12 cellular contexts compared by ENCODE assay signal in genomic region chr22:40326905-40327735, GRCh38. TPM values are rescaled to one million over a fixed set of nuclear protein-coding genes. Genes with fewer than 3 reads are reported as not detected.
DNase-seq lines count a peak whose midpoint lies in the region; ATAC-seq and TF ChIP-seq lines count a peak whose summit lies in the region.
"Had no signal": no experiment of that assay in that cellular context is flagged by ENCODE, and none has a peak within 500 bp of the region (broad histone marks: within the 10 kb centered on the region; RNA-seq: fewer than 3 reads in every experiment).

No MANE protein-coding gene starts in this region.

- no peaks in the 10 kb centered on the region for H3K9me3 Mint-ChIP-seq in CD8-positive, alpha-beta memory T cell
- no peaks in the 10 kb centered on the region for H3K9me3 Mint-ChIP-seq in nephron

- H2BK120ac ChIP-seq in IMR-90 (ENCODE audit: low read depth, low read length): no peak overlapping the region

- peak in 2 of 5 donors; percentile 30 to 63 for DNase-seq in CD8-positive, alpha-beta memory T cell
- DNase-seq in IMR-90 (peak; percentile 67), SK-N-DZ (ENCODE audit: low spot score) (no peak), OCI-M1 (lab: John Stamatoyannopoulos, UW) (no peak)
- peak; percentile 48 for DNase-seq in central memory CD4-positive, alpha-beta T cell
- DNase-seq: NCI-H2171 treated with DMSO at 0.1 percent for 48 hours had no signal

- peak overlapping the region; percentile 73 for H2AFZ ChIP-seq in IMR-90 (replicated peaks; ENCODE audit: low read length, poor library complexity)

- peak overlapping the region; percentile 43; the same call in 1 of the 2 replicates for H3K4ac ChIP-seq in IMR-90 (ENCODE audit: low read depth, low read length)

- H3K36me3 ChIP-seq in CD8-positive, alpha-beta memory T cell (ENCODE audit: insufficient read depth, low read length): peaks cover 11% of the 10 kb centered on the region
- peaks cover 20% of the 10 kb centered on the region for H3K36me3 ChIP-seq in IMR-90 (ENCODE audit: control insufficient read depth, insufficient read depth, low read length)

- POLR2A ChIA-PET in CD8-positive, alpha-beta memory T cell (lab: Charles Lee): no interaction called here
- POLR2A ChIA-PET in IMR-90 (lab: Charles Lee; ENCODE audit: unreplicated experiment): interaction anchor here (0.6 kb wide), 2 partner anchors 224 to 943 kb away, joined by 3 to 8 read pairs; no protein-coding TSS in a partner anchor

- no peak for TF ChIP-seq RAD21 in IMR-90 (IDR thresholded peaks at IDR 0.05; ENCODE audit: low read length)

- ATAC-seq in IMR-90 (ENCODE audit: low read depth) (peak; percentile 65), GM21786 (IDR thresholded peaks at IDR 0.05; ENCODE audit: unreplicated experiment) (no peak), HG02759 (IDR thresholded peaks at IDR 0.05; ENCODE audit: unreplicated experiment) (no peak)

- peaks cover 97% of the 10 kb centered on the region for H3K4me1 ChIP-seq in CD8-positive, alpha-beta memory T cell (ENCODE audit: insufficient read depth, low read length)
- peaks cover 10% of the 10 kb centered on the region for H3K4me1 ChIP-seq in IMR-90 (ENCODE audit: control insufficient read depth, insufficient read depth, low read length)
- H3K4me1 ChIP-seq: ascending aorta had no signal

- H3K4me3 ChIP-seq in CD8-positive, alpha-beta memory T cell (ENCODE audit: low read length): no peak overlapping the region
- no peak overlapping the region for H3K4me3 ChIP-seq in IMR-90 (ENCODE audit: insufficient read depth, low read depth, low read length)
- H3K4me3 ChIP-seq: ascending aorta, skin epidermis, thoracic aorta had no signal

- no peak overlapping the region for H4K8ac ChIP-seq in IMR-90 (ENCODE audit: low read depth in 2 of 2, low read length in 2 of 2)

- CTCF ChIA-PET in CD8-positive, alpha-beta memory T cell (lab: Charles Lee): interaction anchor here (0.9 to 2.4 kb wide), 4 partner anchors 18 to 55 kb away, joined by 3 to 6 read pairs (median 5); partner anchors contain the start of gene ADSL
- CTCF ChIA-PET in IMR-90 (lab: Yijun Ruan, JAX): interaction anchor here (0.6 kb wide), 1 partner anchor 118 kb away, joined by 3 read pairs; no protein-coding TSS in a partner anchor

- H4K20me1 ChIP-seq in IMR-90 (ENCODE audit: insufficient read depth, low read length): no peaks in the 10 kb centered on the region

- dilution Hi-C loops in IMR-90 (cut with HindIII; ENCODE audit: low sequenced_read_pairs, unreplicated experiment): no loop called here

- no peaks in the 10 kb centered on the region for H3K9me3 ChIP-seq in CD8-positive, alpha-beta memory T cell (ENCODE audit: low read length)
- no peaks in the 10 kb centered on the region for H3K9me3 ChIP-seq in IMR-90 (ENCODE audit: control insufficient read depth, insufficient read depth, low read length)
- H3K9me3 ChIP-seq: ascending aorta, thoracic aorta had no signal

- intact Hi-C loops in IMR-90 (cut with micrococcal nuclease): no loop called here

- peak overlapping the region in 5 of 7 donors; percentile 12 to 52 (median 19) for H3K4me3 Mint-ChIP-seq in CD8-positive, alpha-beta memory T cell
- no peak overlapping the region for H3K4me3 Mint-ChIP-seq in nephron

- in situ Hi-C loops in IMR-90 (cut with MboI; ENCODE audit: low sequenced_read_pairs): no loop called here

- no TSS peak for BruUV-seq in IMR-90 (replicated peaks; lab: Mats Ljungman, UMichigan)

- H3K14ac ChIP-seq in IMR-90 (replicated peaks; ENCODE audit: low read depth, low read length): peak overlapping the region; percentile 55; the same call in 1 of the 2 replicates

- no peak for TF ChIP-seq CTCF in IMR-90 (conservative IDR thresholded peaks at IDR 0.05; ENCODE audit: low read depth, low read length)
- no peak for TF ChIP-seq CTCF in nephron (IDR thresholded peaks at IDR 0.05; ENCODE audit: unreplicated experiment in 3 of 3)

- peak overlapping the region; percentile 11 for H2AK5ac ChIP-seq in IMR-90 (ENCODE audit: low read depth, low read length)

- no peaks in the 10 kb centered on the region for H3K27me3 ChIP-seq in CD8-positive, alpha-beta memory T cell (ENCODE audit: insufficient read depth, low read length, poor library complexity, severe bottlenecking)
- no peaks in the 10 kb centered on the region for H3K27me3 ChIP-seq in IMR-90 (ENCODE audit: control insufficient read depth, insufficient read depth, low read length)
- H3K27me3 ChIP-seq: ascending aorta had no signal

- peak overlapping the region; percentile 2; the same call in 1 of the 2 replicates for H3K4me2 ChIP-seq in IMR-90 (ENCODE audit: low read depth, low read length)

- H3K79me1 ChIP-seq in IMR-90 (ENCODE audit: low read depth in 1 of 2, low read length in 2 of 2): peaks cover 0 to 26% of the 10 kb centered on the region in 2 experiments; a peak in 2 of 4 replicates

- H2AK9ac ChIP-seq in IMR-90 (replicated peaks; ENCODE audit: low read depth, low read length, poor library complexity): peak overlapping the region; percentile 44

- H2BK15ac ChIP-seq in IMR-90 (ENCODE audit: low read depth, low read length): no peak overlapping the region

- no peak overlapping the region for H3K18ac ChIP-seq in IMR-90 (ENCODE audit: low read depth, low read length)

- no peak for TF ChIP-seq POLR2A in IMR-90 (IDR thresholded peaks at IDR 0.05; ENCODE audit: low read depth, low read length)

- no peak overlapping the region for H2BK20ac ChIP-seq in IMR-90 (ENCODE audit: low read depth, low read length)

- no peak overlapping the region for H3K27ac ChIP-seq in CD8-positive, alpha-beta memory T cell (ENCODE audit: low read depth, low read length)
- H3K27ac ChIP-seq in IMR-90 (ENCODE audit: insufficient read depth, low read length): no peak overlapping the region
- H3K27ac ChIP-seq: thoracic aorta had no signal

- H3K36me3 Mint-ChIP-seq in CD8-positive, alpha-beta memory T cell: peaks cover 0 to 45% (median 19%) of the 10 kb centered on the region in 3 donors
- H3K36me3 Mint-ChIP-seq in nephron (ENCODE audit: low read depth): peaks cover 67% of the 10 kb centered on the region

- H3K9ac ChIP-seq in IMR-90 (ENCODE audit: low read depth, low read length): no peak overlapping the region

- H4K5ac ChIP-seq in IMR-90 (ENCODE audit: low read depth, low read length): no peak overlapping the region

- WGBS in IMR-90 (ENCODE audit: extremely low coverage in 2 of 2, insufficient read length in 1 of 2), 2 experiments: no CpG with 5 or more reads among the region's 10 CpGs

- H3K56ac ChIP-seq in IMR-90 (ENCODE audit: extremely low read depth, insufficient read depth, low read length): no peak overlapping the region

- H3K9me1 ChIP-seq in IMR-90 (ENCODE audit: insufficient read depth, low read length): peaks cover 12% of the 10 kb centered on the region

- peaks cover 84 to 100% (median 100%) of the 10 kb centered on the region in 3 donors for H3K4me1 Mint-ChIP-seq in CD8-positive, alpha-beta memory T cell
- H3K4me1 Mint-ChIP-seq in nephron: peaks cover 2% of the 10 kb centered on the region

- peak overlapping the region; percentile 81 to 96 (median 88) for H3K27ac Mint-ChIP-seq in CD8-positive, alpha-beta memory T cell
- peak overlapping the region; percentile 39 to 60 (median 60) for H3K27ac Mint-ChIP-seq in nephron

- no peaks in the 10 kb centered on the region for H3K27me3 Mint-ChIP-seq in CD8-positive, alpha-beta memory T cell
- H3K27me3 Mint-ChIP-seq in nephron (ENCODE audit: low read depth): no peaks in the 10 kb centered on the region

- peak overlapping the region; percentile 45; the same call in 1 of the 2 replicates for H3K23ac ChIP-seq in IMR-90 (ENCODE audit: low read depth, low read length)

- H4K91ac ChIP-seq in IMR-90 (ENCODE audit: insufficient read depth, low read depth, low read length): no peak overlapping the region

- no peak overlapping the region for H2BK5ac ChIP-seq in IMR-90 (ENCODE audit: low read depth, low read length, poor library complexity, severe bottlenecking)

TF ChIP-seq in IMR-90, 13 proteins besides CTCF, POLR2A, EP300 and RAD21 (continues in another document):
- TF ChIP-seq SMC3 (IDR thresholded peaks at IDR 0.05; ENCODE audit: low read depth, low read length) (no peak), RCOR1 (IDR thresholded peaks at IDR 0.05; ENCODE audit: insufficient replicate concordance, low read length) (no peak), ELK1 (IDR thresholded peaks at IDR 0.05; ENCODE audit: borderline replicate concordance, low read depth, low read length) (no peak), CHD1 (IDR thresholded peaks at IDR 0.05; ENCODE audit: low read depth, low read length) (no peak), MAFK (IDR thresholded peaks at IDR 0.05; ENCODE audit: low read depth, low read length) (no peak), BHLHE40 (IDR thresholded peaks at IDR 0.05; ENCODE audit: low read depth, low read length) (no peak), RFX5 (IDR thresholded peaks at IDR 0.05; ENCODE audit: low read depth, low read length) (no peak), MAZ (IDR thresholded peaks at IDR 0.05; ENCODE audit: borderline replicate concordance, low read depth, low read length) (no peak), FOS (IDR thresholded peaks at IDR 0.05; ENCODE audit: low read depth, low read length) (no peak), CEBPB (IDR thresholded peaks at IDR 0.05; ENCODE audit: low read depth, low read length) (no peak)

RNA-seq across cellular contexts. Expression of gene ADSL, which starts 19.2 kb away (rescaled TPM):
- 100 to 1,000 TPM; 151 to 154 TPM for total RNA-seq in CD8-positive, alpha-beta memory T cell
- 90.0 TPM for polyA plus RNA-seq in CD8-positive, alpha-beta memory T cell
- total RNA-seq in IMR-90 (2012; rRNA removed): 181 and 229 TPM in 2 replicates
- polyA plus RNA-seq in IMR-90 (2012; rRNA removed): 89.8 and 93.6 TPM in 2 replicates
- 54.2 and 95.4 TPM in 2 replicates for polyA plus RNA-seq in IMR-90 (2012; cell fraction: cytosol; rRNA removed)
- polyA plus RNA-seq in IMR-90 (2012; cell fraction: nucleus; rRNA removed; ENCODE audit: low replicate concordance): 84.2 and 143 TPM in 2 replicates
- 288 and 300 TPM in 2 replicates for polyA plus RNA-seq in SK-N-DZ (2014; cell fraction: cytosol; rRNA removed)
- 188 and 225 TPM in 2 replicates for polyA plus RNA-seq in SK-N-DZ (2014; cell fraction: nucleus; rRNA removed)

RNA-seq across cellular contexts. Expression of gene SGSM3, which starts 43.3 kb away (rescaled TPM):
- 10 to 100 TPM; 40.0 to 42.2 TPM for total RNA-seq in CD8-positive, alpha-beta memory T cell
- polyA plus RNA-seq in CD8-positive, alpha-beta memory T cell: 50.4 TPM
- 36.4 and 47.5 TPM in 2 replicates for total RNA-seq in IMR-90 (2012; rRNA removed)
- polyA plus RNA-seq in IMR-90 (2012; rRNA removed): 90.1 and 97.4 TPM in 2 replicates
- polyA plus RNA-seq in IMR-90 (2012; cell fraction: cytosol; rRNA removed): 53.3 and 63.2 TPM in 2 replicates
- polyA plus RNA-seq in IMR-90 (2012; cell fraction: nucleus; rRNA removed; ENCODE audit: low replicate concordance): 505 and 1,239 TPM in 2 replicates
- 86.2 and 100 TPM in 2 replicates for polyA plus RNA-seq in SK-N-DZ (2014; cell fraction: cytosol; rRNA removed)
- 709 and 714 TPM in 2 replicates for polyA plus RNA-seq in SK-N-DZ (2014; cell fraction: nucleus; rRNA removed)

Comparison
In these comparisons a context has a peak if more than half of its experiments do, and no peak if none do; other contexts are left out.
1. DNase-seq: peak in IMR-90 (single experiment) and central memory CD4-positive, alpha-beta T cell (single experiment); none in SK-N-DZ (single experiment) and OCI-M1 (single experiment).
2. H3K4me3 Mint-ChIP-seq: peak in CD8-positive, alpha-beta memory T cell (5 of 7); none in nephron (0 of 3).